ENCODE assay signal across 1 cellular context in the genomic region with DNA sequence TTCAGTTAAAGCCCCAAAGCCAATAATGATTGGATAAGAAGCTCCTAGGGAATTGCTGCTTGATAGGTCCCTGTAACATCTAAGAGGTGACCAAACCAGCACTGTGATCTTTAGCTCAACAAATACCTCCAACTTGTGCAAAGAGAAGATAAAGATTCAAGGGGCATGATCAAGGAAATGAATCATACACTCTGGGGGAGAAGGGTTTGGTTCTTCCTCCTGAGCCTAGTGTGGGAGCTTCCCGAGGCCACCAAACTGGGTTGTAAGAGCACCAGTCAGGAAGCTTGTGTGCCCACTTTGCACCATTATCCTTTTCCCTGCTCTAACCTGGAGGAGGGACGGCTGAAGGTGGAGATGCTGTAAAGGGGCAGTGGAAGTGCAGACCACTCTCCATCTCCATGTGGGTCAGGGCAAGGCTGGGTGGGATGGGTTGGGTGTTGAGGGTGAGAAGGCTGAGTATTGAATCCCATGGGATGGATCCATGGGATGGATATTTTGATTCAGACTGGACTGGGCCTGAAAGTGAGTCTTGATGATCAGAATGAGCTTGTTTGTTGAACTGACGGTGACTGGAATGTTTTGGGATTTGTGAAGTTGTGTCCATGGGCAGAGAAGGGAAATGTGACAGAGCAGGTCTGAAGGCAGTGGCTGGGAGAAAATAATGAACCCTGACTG.
TF ChIP-seq lines count a peak whose summit lies in the region.

No MANE protein-coding gene starts in this region.

TF ChIP-seq in K562, 482 proteins besides CTCF, POLR2A, EP300 and RAD21 (continued from another document and continues in another):
- TF ChIP-seq ZBTB2 (IDR thresholded peaks at IDR 0.05) (peak; percentile 58), PHF20 (IDR thresholded peaks at IDR 0.05; ENCODE audit: partially characterized antibody) (no peak), NEUROD1 (IDR thresholded peaks at IDR 0.05; ENCODE audit: borderline replicate concordance, low read depth, low read length, partially characterized antibody) (peak; percentile 64), RNF2 (IDR thresholded peaks at IDR 0.05) (peak; percentile 79), ETV6 (IDR thresholded peaks at IDR 0.05; ENCODE audit: borderline replicate concordance in 1 of 2, low read depth in 2 of 2, low read length in 1 of 2) (peak in 1 of 2 experiments; percentile 65; a peak in 1 of 4 replicates), ETV6 (CRISPR knock-in tag; IDR thresholded peaks at IDR 0.05; ENCODE audit: borderline replicate concordance) (no peak), DDX20 (tag; IDR thresholded peaks at IDR 0.05; ENCODE audit: low read depth) (no peak), ZNF584 (CRISPR knock-in tag; IDR thresholded peaks at IDR 0.05; ENCODE audit: low read depth) (peak; percentile 58), NFIC (IDR thresholded peaks at IDR 0.05) (peak; percentile 48; the same call in 1 of the 2 replicates), ZNF75A (CRISPR knock-in tag; IDR thresholded peaks at IDR 0.05) (no peak), RBM39 (optimal IDR thresholded peaks at IDR 0.05; ENCODE audit: low read depth, low read length) (no peak), CEBPZ (IDR thresholded peaks at IDR 0.05; ENCODE audit: borderline replicate concordance, low read depth, low read length) (no peak), ZNF57 (CRISPR knock-in tag; IDR thresholded peaks at IDR 0.05) (no peak), ZNF311 (CRISPR knock-in tag; IDR thresholded peaks at IDR 0.05) (no peak), PYGO2 (tag; IDR thresholded peaks at IDR 0.05) (no peak), CCNT2 (IDR thresholded peaks at IDR 0.05; ENCODE audit: borderline replicate concordance, extremely low read depth, insufficient read length, low read depth, low read length) (peak; percentile 80), TEAD2 (tag; IDR thresholded peaks at IDR 0.05) (no peak), MCM7 (IDR thresholded peaks at IDR 0.05) (no peak), POLR2AphosphoS5 (IDR thresholded peaks at IDR 0.05; ENCODE audit: control insufficient read depth, insufficient read depth, low read depth, low read length) (peak; percentile 78; the same call in 1 of the 2 replicates), RREB1 (CRISPR knock-in tag; IDR thresholded peaks at IDR 0.05) (no peak), MBD2 (IDR thresholded peaks at IDR 0.05; ENCODE audit: borderline replicate concordance, low read depth) (peak; percentile 60), LEF1 (IDR thresholded peaks at IDR 0.05) (peak; percentile 64), RFX1 (IDR thresholded peaks at IDR 0.05) (no peak), SMARCA5 (IDR thresholded peaks at IDR 0.05) (no peak), CBFA2T2 (conservative IDR thresholded peaks at IDR 0.05) (peak; percentile 89), RFX7 (CRISPR knock-in tag; IDR thresholded peaks at IDR 0.05) (no peak), HDAC1 (IDR thresholded peaks at IDR 0.05) (0 out of 4 replicates have a peak, but pooled peaks of 1 of the 2 experiments have one; percentile 23), SMARCE1 (IDR thresholded peaks at IDR 0.05) (peak; percentile 97), KDM1A (IDR thresholded peaks at IDR 0.05) (peak; percentile 79 to 80; a peak in 3 of 4 replicates), USF1 (CRISPR knock-in tag; IDR thresholded peaks at IDR 0.05) (no peak), HDAC6 (IDR thresholded peaks at IDR 0.05; ENCODE audit: low read depth, low read length) (no peak), MYNN (IDR thresholded peaks at IDR 0.05) (peak; percentile 88), MYNN (CRISPR knock-in tag; IDR thresholded peaks at IDR 0.05) (no peak), ZNF551 (CRISPR knock-in tag; IDR thresholded peaks at IDR 0.05) (no peak), MEIS2 (IDR thresholded peaks at IDR 0.05; ENCODE audit: partially characterized antibody) (peak; percentile 36)
- TF ChIP-seq, protein P1, sequence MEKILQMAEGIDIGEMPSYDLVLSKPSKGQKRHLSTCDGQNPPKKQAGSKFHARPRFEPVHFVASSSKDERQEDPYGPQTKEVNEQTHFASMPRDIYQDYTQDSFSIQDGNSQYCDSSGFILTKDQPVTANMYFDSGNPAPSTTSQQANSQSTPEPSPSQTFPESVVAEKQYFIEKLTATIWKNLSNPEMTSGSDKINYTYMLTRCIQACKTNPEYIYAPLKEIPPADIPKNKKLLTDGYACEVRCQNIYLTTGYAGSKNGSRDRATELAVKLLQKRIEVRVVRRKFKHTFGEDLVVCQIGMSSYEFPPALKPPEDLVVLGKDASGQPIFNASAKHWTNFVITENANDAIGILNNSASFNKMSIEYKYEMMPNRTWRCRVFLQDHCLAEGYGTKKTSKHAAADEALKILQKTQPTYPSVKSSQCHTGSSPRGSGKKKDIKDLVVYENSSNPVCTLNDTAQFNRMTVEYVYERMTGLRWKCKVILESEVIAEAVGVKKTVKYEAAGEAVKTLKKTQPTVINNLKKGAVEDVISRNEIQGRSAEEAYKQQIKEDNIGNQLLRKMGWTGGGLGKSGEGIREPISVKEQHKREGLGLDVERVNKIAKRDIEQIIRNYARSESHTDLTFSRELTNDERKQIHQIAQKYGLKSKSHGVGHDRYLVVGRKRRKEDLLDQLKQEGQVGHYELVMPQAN (IDR thresholded peaks at IDR 0.05; ENCODE audit: borderline replicate concordance) = no peak
- TF ChIP-seq, protein P2, sequence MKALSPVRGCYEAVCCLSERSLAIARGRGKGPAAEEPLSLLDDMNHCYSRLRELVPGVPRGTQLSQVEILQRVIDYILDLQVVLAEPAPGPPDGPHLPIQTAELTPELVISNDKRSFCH (CRISPR knock-in tag; IDR thresholded peaks at IDR 0.05) = no peak
- TF ChIP-seq, protein P2 (tag; IDR thresholded peaks at IDR 0.05) = 0 out of 2 replicates have a peak, but pooled peaks have one; percentile 48
- TF ChIP-seq, protein P3, sequence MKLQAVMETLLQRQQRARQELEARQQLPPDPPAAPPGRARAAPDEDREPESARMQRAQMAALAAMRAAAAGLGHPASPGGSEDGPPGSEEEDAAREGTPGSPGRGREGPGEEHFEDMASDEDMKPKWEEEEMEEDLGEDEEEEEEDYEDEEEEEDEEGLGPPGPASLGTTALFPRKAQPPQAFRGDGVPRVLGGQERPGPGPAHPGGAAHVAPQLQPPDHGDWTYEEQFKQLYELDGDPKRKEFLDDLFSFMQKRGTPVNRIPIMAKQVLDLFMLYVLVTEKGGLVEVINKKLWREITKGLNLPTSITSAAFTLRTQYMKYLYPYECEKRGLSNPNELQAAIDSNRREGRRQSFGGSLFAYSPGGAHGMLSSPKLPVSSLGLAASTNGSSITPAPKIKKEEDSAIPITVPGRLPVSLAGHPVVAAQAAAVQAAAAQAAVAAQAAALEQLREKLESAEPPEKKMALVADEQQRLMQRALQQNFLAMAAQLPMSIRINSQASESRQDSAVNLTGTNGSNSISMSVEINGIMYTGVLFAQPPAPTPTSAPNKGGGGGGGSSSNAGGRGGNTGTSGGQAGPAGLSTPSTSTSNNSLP (IDR thresholded peaks at IDR 0.05; ENCODE audit: borderline replicate concordance, low read depth, low read length) = peak; percentile 88
- TF ChIP-seq, protein P4, sequence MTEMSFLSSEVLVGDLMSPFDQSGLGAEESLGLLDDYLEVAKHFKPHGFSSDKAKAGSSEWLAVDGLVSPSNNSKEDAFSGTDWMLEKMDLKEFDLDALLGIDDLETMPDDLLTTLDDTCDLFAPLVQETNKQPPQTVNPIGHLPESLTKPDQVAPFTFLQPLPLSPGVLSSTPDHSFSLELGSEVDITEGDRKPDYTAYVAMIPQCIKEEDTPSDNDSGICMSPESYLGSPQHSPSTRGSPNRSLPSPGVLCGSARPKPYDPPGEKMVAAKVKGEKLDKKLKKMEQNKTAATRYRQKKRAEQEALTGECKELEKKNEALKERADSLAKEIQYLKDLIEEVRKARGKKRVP (CRISPR knock-in tag; IDR thresholded peaks at IDR 0.05) = no peak
- TF ChIP-seq, protein P5, sequence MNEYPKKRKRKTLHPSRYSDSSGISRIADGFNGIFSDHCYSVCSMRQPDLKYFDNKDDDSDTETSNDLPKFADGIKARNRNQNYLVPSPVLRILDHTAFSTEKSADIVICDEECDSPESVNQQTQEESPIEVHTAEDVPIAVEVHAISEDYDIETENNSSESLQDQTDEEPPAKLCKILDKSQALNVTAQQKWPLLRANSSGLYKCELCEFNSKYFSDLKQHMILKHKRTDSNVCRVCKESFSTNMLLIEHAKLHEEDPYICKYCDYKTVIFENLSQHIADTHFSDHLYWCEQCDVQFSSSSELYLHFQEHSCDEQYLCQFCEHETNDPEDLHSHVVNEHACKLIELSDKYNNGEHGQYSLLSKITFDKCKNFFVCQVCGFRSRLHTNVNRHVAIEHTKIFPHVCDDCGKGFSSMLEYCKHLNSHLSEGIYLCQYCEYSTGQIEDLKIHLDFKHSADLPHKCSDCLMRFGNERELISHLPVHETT (CRISPR knock-in tag; conservative IDR thresholded peaks at IDR 0.05 in 1 of 2, IDR thresholded peaks at IDR 0.05 in 1 of 2) = no peak
